27 cellular contexts compared by ENCODE assay signal in genomic region chr1:221575605-221576004, GRCh38.
A peak's percentile ranks its signal among the peaks of the same experiment; 100 is the strongest.
DNase-seq lines count a peak whose midpoint lies in the region; ATAC-seq and TF ChIP-seq lines count a peak whose summit lies in the region.
"Had no signal": no experiment of that assay in that cellular context is flagged by ENCODE, and none has a peak within 500 bp of the region (broad histone marks: within the 10 kb centered on the region; RNA-seq: fewer than 3 reads in every experiment).

No MANE protein-coding gene starts in this region.

- no peak overlapping the region for H2AFZ ChIP-seq in smooth muscle cell (ENCODE audit: low read depth)
- H2AFZ ChIP-seq: GM23338 had no signal

- no peaks in the 10 kb centered on the region for H3K79me2 ChIP-seq in smooth muscle cell (ENCODE audit: low read depth)

- 69% methylated on average over 7 of the region's 7 CpGs for WGBS in smooth muscle cell (ENCODE audit: low lambda C conversion rate)

- no peak overlapping the region for H3K4me3 ChIP-seq in left ventricle myocardium inferior
- no peak overlapping the region for H3K4me3 ChIP-seq in fibroblast of the aortic adventitia (ENCODE audit: low read depth, low read length)
- H3K4me3 ChIP-seq in smooth muscle cell: no peak overlapping the region
- H3K4me3 ChIP-seq: GM23338, prostate gland, suprapubic skin, upper lobe of right lung had no signal

- no peaks in the 10 kb centered on the region for H3K36me3 ChIP-seq in left ventricle myocardium inferior
- H3K36me3 ChIP-seq in smooth muscle cell (ENCODE audit: low read depth): peaks cover 7% of the 10 kb centered on the region
- H3K36me3 ChIP-seq: heart right ventricle, neutrophil, prostate gland, suprapubic skin, upper lobe of right lung had no signal

- peak overlapping the region; percentile 47 for H3K4me2 ChIP-seq in smooth muscle cell
- H3K4me2 ChIP-seq: GM23338 had no signal

- no peaks in the 10 kb centered on the region for H3K27me3 ChIP-seq in left ventricle myocardium inferior (ENCODE audit: low read depth)
- H3K27me3 ChIP-seq in smooth muscle cell (ENCODE audit: low read depth): no peaks in the 10 kb centered on the region
- H3K27me3 ChIP-seq: heart right ventricle, neutrophil, suprapubic skin, upper lobe of right lung had no signal

- DNase-seq in Right ventricle myocardium inferior (ENCODE audit: missing footprints): no peak
- no peak for DNase-seq in left ventricle myocardium inferior
- DNase-seq in amniotic epithelial cell (ENCODE audit: low read depth): peak; percentile 81
- DNase-seq in fibroblast of the aortic adventitia (ENCODE audit: low read depth): peak; percentile 23
- no peak for DNase-seq in smooth muscle cell (lab: John Stamatoyannopoulos, UW; ENCODE audit: unreplicated experiment)
- DNase-seq in T-helper 9 cell: no peak
- DNase-seq: activated CD4-positive, alpha-beta T cell treated with anti-CD3 and anti-CD28 coated beads, Interleukin-2, amount 10 ng/mL, durations not matched to agents 24 days and 14 days; activated gamma-delta T cell; activated naive CD8-positive, alpha-beta T cell treated with anti-CD3 and anti-CD28 coated beads, Interleukin-2, amount 10 ng/mL, durations not matched to agents 7 days and 5 days; activated T-cell treated with anti-CD3 and anti-CD28 coated beads, Interleukin-2, amount 50 U/mL, for 1 hour; Calu3; heart right ventricle; left colon; naive B cell; NCI-H1048; NCI-H1694; NCI-H526; RPMI8226; stimulated activated naive CD4-positive, alpha-beta T cell; upper lobe of right lung had no signal

- no peaks in the 10 kb centered on the region for H4K20me1 ChIP-seq in smooth muscle cell (ENCODE audit: low read depth)

- H3K9me3 ChIP-seq in left ventricle myocardium inferior (replicated peaks): no peaks in the 10 kb centered on the region
- no peaks in the 10 kb centered on the region for H3K9me3 ChIP-seq in smooth muscle cell (replicated peaks; ENCODE audit: low read depth)
- H3K9me3 ChIP-seq: neutrophil, prostate gland, upper lobe of right lung had no signal

- TF ChIP-seq CTCF in left ventricle myocardium inferior (IDR thresholded peaks at IDR 0.05; ENCODE audit: borderline replicate concordance): no peak
- no peak for TF ChIP-seq CTCF in fibroblast of the aortic adventitia (IDR thresholded peaks at IDR 0.05; ENCODE audit: insufficient read depth, low read length)
- no peak for TF ChIP-seq CTCF in smooth muscle cell (IDR thresholded peaks at IDR 0.05; ENCODE audit: borderline replicate concordance, insufficient read depth, poor library complexity, severe bottlenecking)

- H3K4me1 ChIP-seq in left ventricle myocardium inferior (peaks cover 19% of the 10 kb centered on the region), smooth muscle cell (ENCODE audit: low read depth) (no peaks in the 10 kb centered on the region)
- H3K4me1 ChIP-seq: prostate gland, upper lobe of right lung had no signal

- ATAC-seq in Right ventricle myocardium inferior (peak; percentile 31), HG03039 (IDR thresholded peaks at IDR 0.05; ENCODE audit: unreplicated experiment) (no peak)
- ATAC-seq: GM23338, HepG2, left colon, upper lobe of right lung had no signal

- intact Hi-C loops in Right ventricle myocardium inferior (cut with DNase I): no loop called here
- intact Hi-C loops in left ventricle myocardium inferior (cut with micrococcal nuclease): no loop called here

- no peaks in the 10 kb centered on the region for H3F3A ChIP-seq in smooth muscle cell (ENCODE audit: low read depth)

- H3K27ac ChIP-seq in left ventricle myocardium inferior (replicated peaks) (no peak overlapping the region), smooth muscle cell (ENCODE audit: low read depth) (no peak overlapping the region)
- H3K27ac ChIP-seq: heart right ventricle, neutrophil, prostate gland, suprapubic skin, upper lobe of right lung, VCaP had no signal

- H3K9ac ChIP-seq in smooth muscle cell (ENCODE audit: low read depth): no peak overlapping the region

Comparison
In these comparisons a context has a peak if more than half of its experiments do, and no peak if none do; other contexts are left out.
1. DNase-seq: peak in amniotic epithelial cell (single experiment) and fibroblast of the aortic adventitia (single experiment); none in Right ventricle myocardium inferior (single experiment), left ventricle myocardium inferior (single experiment), smooth muscle cell (single experiment) and T-helper 9 cell (single experiment).